Comparison of ENCODE assay signal across 27 cellular contexts in the genomic region with DNA sequence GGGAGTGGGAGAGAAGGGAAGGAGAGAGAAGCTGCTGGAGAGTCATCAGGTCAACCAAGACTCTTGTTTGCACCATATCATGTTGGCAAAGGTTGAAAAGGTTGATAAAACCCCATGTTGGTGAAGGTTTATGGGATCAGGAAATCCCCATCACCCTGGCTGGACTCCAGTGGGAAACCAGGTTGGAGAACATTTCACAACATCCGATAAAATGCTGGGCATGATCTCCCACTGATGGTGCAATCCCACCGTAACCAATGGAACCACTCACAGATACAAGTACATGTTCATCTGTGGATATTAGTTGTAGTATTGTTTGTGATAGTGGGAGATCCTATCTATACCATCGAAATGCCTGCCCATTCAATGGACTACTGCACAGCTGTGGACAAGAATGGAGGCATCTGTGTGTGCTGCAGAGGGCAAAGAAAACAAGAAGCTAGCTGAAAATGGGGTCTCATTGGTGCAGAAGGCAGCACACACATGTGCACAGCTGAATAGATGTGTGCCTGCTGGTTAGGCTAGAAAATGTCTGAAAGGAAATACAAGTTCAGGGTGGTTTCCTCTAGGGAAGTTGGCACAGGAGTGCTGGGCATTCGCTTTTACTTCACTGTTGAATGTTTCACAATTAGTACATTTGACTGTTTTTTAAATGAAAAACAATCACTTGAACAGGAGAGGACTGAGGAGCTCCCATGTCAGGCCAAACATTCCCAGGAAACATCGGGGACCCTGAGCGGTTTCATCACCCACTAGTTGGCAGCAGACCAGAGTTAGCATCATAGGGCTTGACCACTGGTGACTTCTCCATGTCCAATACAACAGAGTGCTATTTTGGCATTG.
"Had no signal": no experiment of that assay in that cellular context is flagged by ENCODE, and none has a peak within 500 bp of the region (broad histone marks: within the 10 kb centered on the region; RNA-seq: fewer than 3 reads in every experiment).

No MANE protein-coding gene starts in this region.

- H3K27me3 ChIP-seq: SJCRH30 had no signal

- H3K36me3 ChIP-seq: adrenal gland, SJCRH30, WERI-Rb-1 had no signal

- H3K4me1 ChIP-seq: adrenal gland, SJCRH30 had no signal

- H3K4me2 ChIP-seq: SK-N-SH had no signal

- ATAC-seq: activated CD4-positive, CD25-positive, alpha-beta regulatory T cell treated with anti-CD3 and anti-CD28 coated beads, Interleukin-2, amount 50 U/mL, for 24 hours; activated CD8-positive, alpha-beta T cell treated with anti-CD3 and anti-CD28 coated beads for 36 hours; K562; Right ventricle myocardium inferior had no signal

- H3K9me3 ChIP-seq: adrenal gland, SJCRH30, SK-N-SH had no signal

- H3K9ac ChIP-seq: SK-N-SH had no signal

- DNase-seq: activated CD4-positive, alpha-beta T cell treated with anti-CD3 and anti-CD28 coated beads for 4 hours; activated CD8-positive, alpha-beta memory T cell treated with anti-CD3 and anti-CD28 coated beads, Interleukin-2, amount 50 U/mL, for 48 hours; activated CD8-positive, alpha-beta T cell treated with anti-CD3 and anti-CD28 coated beads for 36 hours; activated naive CD4-positive, alpha-beta T cell treated with anti-CD3 and anti-CD28 coated beads, Interleukin-2, amount 50 U/mL, for 16 hours; activated naive CD8-positive, alpha-beta T cell treated with anti-CD3 and anti-CD28 coated beads, Interleukin-2, amount 10 ng/mL, durations not matched to agents 7 days and 5 days; activated T-cell treated with anti-CD3 and anti-CD28 coated beads, Interleukin-2, amount 50 U/mL, for 1 hour; adrenal gland; anterior cingulate cortex; central memory CD4-positive, alpha-beta T cell; Kasumi-1; MV-4-11; NCI-H1092 treated with DMSO at 0.1 percent for 48 hours; NCI-H1417 treated with DMSO at 0.1 percent for 48 hours; NCI-H1694; NCI-H2029; NCI-H2107; NCI-H2171 treated with DMSO at 0.1 percent for 48 hours; NCI-H226; NCI-H82; RPMI8226; SJCRH30; SK-N-SH; T-helper 1 cell; WERI-Rb-1 had no signal

- H3K27ac ChIP-seq: adrenal gland, SJCRH30, WERI-Rb-1 had no signal

- H3K9me2 ChIP-seq: SK-N-SH had no signal

- H3K4me3 ChIP-seq: adrenal gland, K562, SJCRH30 had no signal

- FAIRE-seq: K562 had no signal
